ENCODE assay signal across 1 cellular context in genomic region chr11:78138281-78138680, GRCh38.
TF ChIP-seq lines count a peak whose summit lies in the region.

No MANE protein-coding gene starts in this region.

TF ChIP-seq in HEK293, 187 proteins besides CTCF, POLR2A, EP300 and RAD21 (continued from another document):
- TF ChIP-seq ZNF670 (tag by site-specific recombination; IDR thresholded peaks at IDR 0.05; ENCODE audit: low read depth) = no peak
- no peak for TF ChIP-seq HOXA7 (CRISPR knock-in tag; IDR thresholded peaks at IDR 0.05; ENCODE audit: borderline replicate concordance)
- no peak for TF ChIP-seq RBAK (tag by site-specific recombination; IDR thresholded peaks at IDR 0.05)
- TF ChIP-seq ZNF791 (tag by site-specific recombination; IDR thresholded peaks at IDR 0.05) = no peak
- no peak for TF ChIP-seq ZNF624 (tag by site-specific recombination; IDR thresholded peaks at IDR 0.05)
- TF ChIP-seq ZNF391 (tag by site-specific recombination; IDR thresholded peaks at IDR 0.05; ENCODE audit: borderline replicate concordance, low read depth) = no peak
- TF ChIP-seq GFI1B (tag by site-specific recombination; IDR thresholded peaks at IDR 0.05) = no peak
- TF ChIP-seq ZNF274 (IDR thresholded peaks at IDR 0.05; ENCODE audit: low read length) = no peak
- TF ChIP-seq ZNF274 (tag by site-specific recombination; IDR thresholded peaks at IDR 0.05; ENCODE audit: borderline replicate concordance) = no peak
- no peak for TF ChIP-seq SP7 (tag by site-specific recombination; IDR thresholded peaks at IDR 0.05)
- TF ChIP-seq ZNF214 (tag by site-specific recombination; IDR thresholded peaks at IDR 0.05; ENCODE audit: borderline replicate concordance) = no peak
